Comparison of ENCODE assay signal across 13 cellular contexts in genomic region chr20:35279040-35279439, GRCh38. TPM values are rescaled to one million over a fixed set of nuclear protein-coding genes. Genes with fewer than 3 reads are reported as not detected.
A peak's percentile ranks its signal among the peaks of the same experiment; 100 is the strongest.
DNase-seq lines count a peak whose midpoint lies in the region; ATAC-seq and TF ChIP-seq lines count a peak whose summit lies in the region.
"Had no signal": no experiment of that assay in that cellular context is flagged by ENCODE, and none has a peak within 500 bp of the region (broad histone marks: within the 10 kb centered on the region; RNA-seq: fewer than 3 reads in every experiment).

No MANE protein-coding gene starts in this region.

- H3K4me2 ChIP-seq in GM23338 = no peak overlapping the region

- TF ChIP-seq EP300 in esophagus muscularis mucosa (IDR thresholded peaks at IDR 0.05) = no peak
- no peak for TF ChIP-seq EP300 in sigmoid colon (IDR thresholded peaks at IDR 0.05)

- DNase-seq in GM23338 (ENCODE audit: low spot score) (no peak), T-helper 17 cell (no peak), esophagus muscularis mucosa (ENCODE audit: extremely low spot score) (no peak), sigmoid colon (no peak)
- DNase-seq: activated T-cell treated with anti-CD3 and anti-CD28 coated beads, Interleukin-2, amount 50 U/mL, for 1 hour; kidney glomerular epithelial cell; stimulated activated naive CD4-positive, alpha-beta T cell had no signal

- no peak overlapping the region for H2AFZ ChIP-seq in GM23338

- H3K79me2 ChIP-seq in GM23338 (replicated peaks; ENCODE audit: insufficient read depth) = peaks cover 39% of the 10 kb centered on the region

- no peaks in the 10 kb centered on the region for H3K9me2 ChIP-seq in GM23338 (ENCODE audit: insufficient read depth)

- intact Hi-C loops in esophagus muscularis mucosa (cut with DNase I) (no loop called here), sigmoid colon (cut with DNase I) (loop anchor here (5.0 kb wide), 1 partner anchor 407 kb away; the partner anchor contains the start of gene GGT7)

- no peak overlapping the region for H3K4me3 ChIP-seq in GM23338
- no peak overlapping the region for H3K4me3 ChIP-seq in esophagus muscularis mucosa
- no peak overlapping the region for H3K4me3 ChIP-seq in sigmoid colon

- H3K27ac ChIP-seq in GM23338 (ENCODE audit: low read depth) = peak overlapping the region; percentile 98; the same call in 1 of the 2 replicates
- H3K27ac ChIP-seq in esophagus muscularis mucosa (replicated peaks in 1 of 4) = peak overlapping the region; percentile 95 to 100 (median 99)
- H3K27ac ChIP-seq in sigmoid colon = peak overlapping the region; percentile 95 to 99 (median 98)

- H3K36me3 ChIP-seq in GM23338 (ENCODE audit: insufficient read depth) = peaks cover 18% of the 10 kb centered on the region
- peaks cover 11 to 58% (median 49%) of the 10 kb centered on the region in 4 donors for H3K36me3 ChIP-seq in esophagus muscularis mucosa
- H3K36me3 ChIP-seq in sigmoid colon = peaks cover 17 to 31% (median 20%) of the 10 kb centered on the region in 4 donors

- peaks cover 24% of the 10 kb centered on the region; the same call in 1 of the 2 replicates for H4K20me1 ChIP-seq in GM23338 (replicated peaks; ENCODE audit: insufficient read depth)

- H3K27me3 ChIP-seq in GM23338 (ENCODE audit: insufficient read depth) (no peaks in the 10 kb centered on the region), esophagus muscularis mucosa (no peaks in the 10 kb centered on the region), sigmoid colon (no peaks in the 10 kb centered on the region)

- H3K27me3 Mint-ChIP-seq in GM23338 (ENCODE audit: insufficient read depth, low read depth, poor library complexity) (peaks cover 37% of the 10 kb centered on the region), T-helper 17 cell (no peaks in the 10 kb centered on the region)

- H3F3A ChIP-seq in GM23338 (replicated peaks; ENCODE audit: low read depth) = peaks cover 42% of the 10 kb centered on the region

- H3K9me3 ChIP-seq in T-helper 17 cell (ENCODE audit: control insufficient read depth, low read length, poor library complexity, severe bottlenecking) (no peaks in the 10 kb centered on the region), esophagus muscularis mucosa (no peaks in the 10 kb centered on the region), sigmoid colon (no peaks in the 10 kb centered on the region)

- H3K4me1 ChIP-seq in GM23338 (ENCODE audit: insufficient read depth) = peaks cover 16% of the 10 kb centered on the region; the same call in 1 of the 2 replicates
- H3K4me1 ChIP-seq in esophagus muscularis mucosa = peaks cover 29 to 61% (median 53%) of the 10 kb centered on the region in 4 donors
- peaks cover 0 to 42% (median 39%) of the 10 kb centered on the region in 4 donors for H3K4me1 ChIP-seq in sigmoid colon

- peak overlapping the region; percentile 56; the same call in 1 of the 2 replicates for H3K27ac Mint-ChIP-seq in GM23338
- peak overlapping the region; percentile 98 for H3K27ac Mint-ChIP-seq in T-helper 17 cell

- TF ChIP-seq CTCF in GM23338 (conservative IDR thresholded peaks at IDR 0.05; ENCODE audit: low read depth in 2 of 2) (no peak), esophagus muscularis mucosa (IDR thresholded peaks at IDR 0.05) (no peak), sigmoid colon (IDR thresholded peaks at IDR 0.05) (no peak)

- 97% methylated on average over 5 of the region's 5 CpGs for WGBS in esophagus muscularis mucosa
- 85 to 88% methylated on average over 5 of the region's 5 CpGs for WGBS in sigmoid colon, 2 donors

- no peak for ATAC-seq in GM23338
- no peak for ATAC-seq in T-helper 17 cell
- no peak for ATAC-seq in HG03520 (IDR thresholded peaks at IDR 0.05; ENCODE audit: unreplicated experiment)
- no peak for ATAC-seq in GM18907 (IDR thresholded peaks at IDR 0.05; ENCODE audit: unreplicated experiment)
- ATAC-seq in GM21825 (IDR thresholded peaks at IDR 0.05; ENCODE audit: unreplicated experiment) = no peak
- ATAC-seq in HG03039 (IDR thresholded peaks at IDR 0.05; ENCODE audit: unreplicated experiment) = no peak

- H3K4me1 Mint-ChIP-seq in GM23338 = peaks cover 15% of the 10 kb centered on the region
- H3K4me1 Mint-ChIP-seq in T-helper 17 cell = peaks cover 25% of the 10 kb centered on the region

- H3K9me3 Mint-ChIP-seq in GM23338 = no peaks in the 10 kb centered on the region; the same call in 2 of the 3 replicates

- peaks cover 57% of the 10 kb centered on the region for H3K36me3 Mint-ChIP-seq in GM23338 (ENCODE audit: low read depth)
- peaks cover 2% of the 10 kb centered on the region for H3K36me3 Mint-ChIP-seq in T-helper 17 cell (ENCODE audit: low read depth)

- H3K4me3 Mint-ChIP-seq in GM23338 = no peak overlapping the region
- H3K4me3 Mint-ChIP-seq in T-helper 17 cell = no peak overlapping the region

- TF ChIP-seq POLR2A in esophagus muscularis mucosa (IDR thresholded peaks at IDR 0.05; ENCODE audit: low read depth) (no peak), sigmoid colon (IDR thresholded peaks at IDR 0.05) (no peak)

TF ChIP-seq in GM23338, 12 proteins besides CTCF, POLR2A, EP300 and RAD21 (continues in another document):
- TF ChIP-seq JUNB (IDR thresholded peaks at IDR 0.05; ENCODE audit: unreplicated experiment) = no peak
- no peak for TF ChIP-seq EZH2phosphoT487 (IDR thresholded peaks at IDR 0.05; ENCODE audit: unreplicated experiment)
- TF ChIP-seq STAT1 (IDR thresholded peaks at IDR 0.05; ENCODE audit: unreplicated experiment) = no peak

RNA-seq across cellular contexts. Expression of gene MMP24OS, which starts 1.1 kb away (rescaled TPM):
- 10.5 and 14.6 TPM in 2 replicates for total RNA-seq in GM23338 (2014; rRNA removed; shearing (Covaris generic))
- polyA plus RNA-seq in GM23338 (2016; fragmentation: Nextera tagmentation; extraction: Ambion mirVana) = 25.4 and 31.6 TPM in 2 replicates
- 10 to 100 TPM; 60.8 to 64.4 TPM for total RNA-seq in T-helper 17 cell
- 10 to 100 TPM; 27.7 to 37.8 (median 32.0) TPM for total RNA-seq in esophagus muscularis mucosa
- 10 to 100 TPM; 23.2 to 39.8 (median 29.4) TPM for total RNA-seq in sigmoid colon
- 100 to 1,000 TPM in 1 of 3 donors, 10 to 100 TPM in 2; 44.0 to 115 (median 97.3) TPM for polyA plus RNA-seq in sigmoid colon

RNA-seq across cellular contexts. Expression of gene EIF6, which starts 5.5 kb away (rescaled TPM):
- 149 and 152 TPM in 2 replicates for total RNA-seq in GM23338 (2014; rRNA removed; shearing (Covaris generic))
- polyA plus RNA-seq in GM23338 (2016; fragmentation: Nextera tagmentation; extraction: Ambion mirVana) (215 and 220 TPM in 2 replicates), sigmoid colon (100 to 1,000 TPM; 202 to 289 (median 228) TPM)
- total RNA-seq in T-helper 17 cell (10 to 100 TPM; 39.4 to 43.6 TPM), esophagus muscularis mucosa (100 to 1,000 TPM in 1 of 4 donors, 10 to 100 TPM in 3; 47.8 to 106 (median 85.0) TPM), sigmoid colon (10 to 100 TPM; 61.9 to 71.3 (median 66.1) TPM)

RNA-seq across cellular contexts. Expression of gene FAM83C, which starts 13.2 kb away (rescaled TPM):
- total RNA-seq in GM23338 (2014; rRNA removed; shearing (Covaris generic)) = 0.10 TPM in 1 of 2 replicates, not detected in the other
- polyA plus RNA-seq in GM23338 (2016; fragmentation: Nextera tagmentation; extraction: Ambion mirVana) = not detected in 2 replicates
- not detected for total RNA-seq in T-helper 17 cell
- not detected for total RNA-seq in esophagus muscularis mucosa
- not detected for total RNA-seq in sigmoid colon
- under 1 TPM in 2 of 3 donors, not detected in 1; under 0.01 to 0.03 TPM for polyA plus RNA-seq in sigmoid colon
- total RNA-seq: endothelial cell of umbilical vein, skeletal muscle tissue had no signal
- polyA plus RNA-seq: endothelial cell of umbilical vein had no signal

RNA-seq across cellular contexts. Expression of gene MMP24, which starts 52.5 kb away (rescaled TPM):
- total RNA-seq in GM23338 (2014; rRNA removed; shearing (Covaris generic)) = 24.5 and 27.3 TPM in 2 replicates
- polyA plus RNA-seq in GM23338 (2016; fragmentation: Nextera tagmentation; extraction: Ambion mirVana) (1.8 and 2.0 TPM in 2 replicates), sigmoid colon (under 1 TPM; under 0.01 to 0.46 (median 0.39) TPM)
- total RNA-seq in T-helper 17 cell (under 1 TPM; 0.15 to 0.16 TPM), esophagus muscularis mucosa (1 to 10 TPM in 3 of 4 donors, under 1 TPM in 1; 0.83 to 4.0 (median 2.0) TPM), sigmoid colon (1 to 10 TPM in 3 of 4 donors, under 1 TPM in 1; 0.16 to 1.4 (median 1.1) TPM)
